26 cellular contexts compared by ENCODE assay signal in genomic region chr3:193560091-193560490, GRCh38. TPM values are rescaled to one million over a fixed set of nuclear protein-coding genes. Genes with fewer than 3 reads are reported as not detected.
"Had no signal": no experiment of that assay in that cellular context is flagged by ENCODE, and none has a peak within 500 bp of the region (broad histone marks: within the 10 kb centered on the region; RNA-seq: fewer than 3 reads in every experiment).

No MANE protein-coding gene starts in this region.

- H3K36me3 Mint-ChIP-seq: natural killer cell; neural progenitor cell; stimulated activated naive B cell treated with anti-CD40 and anti-IgM and Interleukin-4, amounts not matched to agents 10 μg/mL and 1 μg/mL and 100 μg/mL, for 72 hours had no signal

- H3K9me3 ChIP-seq: ovary, prostate gland, right atrium auricular region, right lobe of liver, sigmoid colon, stomach, thoracic aorta, thyroid gland, tibial nerve, upper lobe of left lung, vagina had no signal

- DNase-seq: naive thymus-derived CD4-positive, alpha-beta T cell; natural killer cell; ovary; retina; right lobe of liver; sigmoid colon; small intestine; stimulated activated CD4-positive, alpha-beta T cell treated with anti-CD3 and anti-CD28 coated beads, Interleukin-15, amount 100 ng/mL, for 24 hours; stimulated activated CD4-positive, alpha-beta T cell treated with anti-CD3 and anti-CD28 coated beads, Interleukin-4, amount 100 ng/mL, for 1 hour; stimulated activated CD4-positive, alpha-beta T cell treated with anti-CD3 and anti-CD28 coated beads, Interleukin-4, amount 100 ng/mL, for 4 hours; stimulated activated CD8-positive, alpha-beta memory T cell treated with anti-CD3 and anti-CD28 coated beads, Interleukin-4, amount 100 ng/mL, for 48 hours; stimulated activated naive B cell treated with anti-CD40 and anti-IgM and Interleukin-4, amounts not matched to agents 10 μg/mL and 1 μg/mL and 100 μg/mL, for 72 hours; stimulated activated naive CD4-positive, alpha-beta T cell treated with Interleukin-2 at 50 U/mL for 16 hours; trophoblast cell; upper lobe of left lung had no signal

- H3K4me3 Mint-ChIP-seq: naive thymus-derived CD4-positive, alpha-beta T cell; natural killer cell; nephron; neural progenitor cell; stimulated activated naive B cell treated with anti-CD40 and anti-IgM and Interleukin-4, amounts not matched to agents 10 μg/mL and 1 μg/mL and 100 μg/mL, for 72 hours; stimulated activated naive CD8-positive, alpha-beta T cell treated with anti-CD3 and anti-CD28 coated beads, Interleukin-15, Interleukin-2, amounts not matched to agents 100 ng/mL and 50 ng/mL, for 24 hours had no signal

- H3K27ac ChIP-seq: neural progenitor cell, ovary, prostate gland, right atrium auricular region, right lobe of liver, sigmoid colon, stomach, thoracic aorta, thyroid gland, tibial nerve, upper lobe of left lung, vagina had no signal

- H3K27ac Mint-ChIP-seq: naive thymus-derived CD4-positive, alpha-beta T cell; natural killer cell; nephron; neural progenitor cell; stimulated activated naive B cell treated with anti-CD40 and anti-IgM and Interleukin-4, amounts not matched to agents 10 μg/mL and 1 μg/mL and 100 μg/mL, for 72 hours; stimulated activated naive CD8-positive, alpha-beta T cell treated with anti-CD3 and anti-CD28 coated beads, Interleukin-15, Interleukin-2, amounts not matched to agents 100 ng/mL and 50 ng/mL, for 24 hours had no signal

- H3K4me3 ChIP-seq: neural progenitor cell, ovary, prostate gland, right atrium auricular region, right lobe of liver, sigmoid colon, stomach, thoracic aorta, thyroid gland, tibial nerve, upper lobe of left lung, vagina had no signal

- H3K4me1 ChIP-seq: prostate gland, sigmoid colon, tibial nerve, vagina had no signal

- H3K4me2 ChIP-seq: neural progenitor cell had no signal

- ATAC-seq: naive thymus-derived CD4-positive, alpha-beta T cell; natural killer cell; right lobe of liver; stimulated activated naive B cell treated with anti-CD40 and anti-IgM and Interleukin-4, amounts not matched to agents 10 μg/mL and 1 μg/mL and 100 μg/mL, for 72 hours had no signal

- H3K4me1 Mint-ChIP-seq: naive thymus-derived CD4-positive, alpha-beta T cell; natural killer cell; nephron; neural progenitor cell; stimulated activated naive B cell treated with anti-CD40 and anti-IgM and Interleukin-4, amounts not matched to agents 10 μg/mL and 1 μg/mL and 100 μg/mL, for 72 hours had no signal

- H3K9me3 Mint-ChIP-seq: naive thymus-derived CD4-positive, alpha-beta T cell; natural killer cell; nephron; neural progenitor cell; stimulated activated naive B cell treated with anti-CD40 and anti-IgM and Interleukin-4, amounts not matched to agents 10 μg/mL and 1 μg/mL and 100 μg/mL, for 72 hours; stimulated activated naive CD8-positive, alpha-beta T cell treated with anti-CD3 and anti-CD28 coated beads, Interleukin-15, Interleukin-2, amounts not matched to agents 100 ng/mL and 50 ng/mL, for 24 hours had no signal

- H3K9ac ChIP-seq: neural progenitor cell had no signal

- H3K27me3 ChIP-seq: neural progenitor cell, ovary, right atrium auricular region, sigmoid colon, stomach, thyroid gland, tibial nerve, upper lobe of left lung, vagina had no signal

- H3K36me3 ChIP-seq: neural progenitor cell, ovary, prostate gland, right atrium auricular region, right lobe of liver, sigmoid colon, stomach, thoracic aorta, thyroid gland, tibial nerve, upper lobe of left lung, vagina had no signal

RNA-seq across cellular contexts. Expression of gene ATP13A4, which starts 5.4 kb away (rescaled TPM):
- total RNA-seq: osteoblast, right atrium auricular region had no signal
